Comparison of ENCODE assay signal across 24 cellular contexts in genomic region chr10:120578890-120579289, GRCh38.
"Had no signal": no experiment of that assay in that cellular context is flagged by ENCODE, and none has a peak within 500 bp of the region (broad histone marks: within the 10 kb centered on the region; RNA-seq: fewer than 3 reads in every experiment).

No MANE protein-coding gene starts in this region.

- H3K4me3 ChIP-seq: cardiac muscle cell had no signal

- H3K27ac Mint-ChIP-seq: activated B cell treated with CpG ODN at 0.5 μM for 24 hours; activated CD4-positive, alpha-beta memory T cell treated with anti-CD3 and anti-CD28 coated beads, Interleukin-2, amount 10 ng/mL, durations not matched to agents 7 days and 5 days; activated naive CD4-positive, alpha-beta T cell treated with anti-CD3 and anti-CD28 coated beads, Interleukin-2, amount 10 ng/mL, durations not matched to agents 7 days and 5 days; activated naive CD8-positive, alpha-beta T cell treated with anti-CD3 and anti-CD28 coated beads for 36 hours; activated T-helper 17 cell treated with anti-CD3 and anti-CD28 coated beads, Interleukin-2, amount 50 U/mL, for 72 hours; T-helper 17 cell had no signal

- H3K9me3 Mint-ChIP-seq: activated B cell treated with CpG ODN at 0.5 μM for 24 hours; activated naive CD4-positive, alpha-beta T cell treated with anti-CD3 and anti-CD28 coated beads, Interleukin-2, amount 10 ng/mL, durations not matched to agents 7 days and 5 days; activated naive CD8-positive, alpha-beta T cell treated with anti-CD3 and anti-CD28 coated beads for 36 hours had no signal

- H3K27ac ChIP-seq: brain microvascular endothelial cell, cardiac muscle cell had no signal

- H3K27me3 ChIP-seq: brain microvascular endothelial cell, cardiac muscle cell had no signal

- H3K4me3 Mint-ChIP-seq: activated B cell treated with CpG ODN at 0.5 μM for 24 hours; activated CD4-positive, alpha-beta memory T cell treated with anti-CD3 and anti-CD28 coated beads, Interleukin-2, amount 10 ng/mL, durations not matched to agents 7 days and 5 days; activated naive CD4-positive, alpha-beta T cell treated with anti-CD3 and anti-CD28 coated beads, Interleukin-2, amount 10 ng/mL, durations not matched to agents 7 days and 5 days; activated naive CD8-positive, alpha-beta T cell treated with anti-CD3 and anti-CD28 coated beads for 36 hours; activated T-helper 17 cell treated with anti-CD3 and anti-CD28 coated beads, Interleukin-2, amount 50 U/mL, for 72 hours; T-helper 17 cell had no signal

- H3K4me1 Mint-ChIP-seq: activated B cell treated with CpG ODN at 0.5 μM for 24 hours; activated CD4-positive, alpha-beta memory T cell treated with anti-CD3 and anti-CD28 coated beads, Interleukin-2, amount 10 ng/mL, durations not matched to agents 7 days and 5 days; activated naive CD4-positive, alpha-beta T cell treated with anti-CD3 and anti-CD28 coated beads, Interleukin-2, amount 10 ng/mL, durations not matched to agents 7 days and 5 days; activated naive CD8-positive, alpha-beta T cell treated with anti-CD3 and anti-CD28 coated beads for 36 hours; activated T-helper 17 cell treated with anti-CD3 and anti-CD28 coated beads, Interleukin-2, amount 50 U/mL, for 72 hours; T-helper 17 cell had no signal

- ATAC-seq: activated T-helper 17 cell treated with anti-CD3 and anti-CD28 coated beads, Interleukin-2, amount 50 U/mL, for 72 hours; T-helper 17 cell had no signal

- H3K27me3 Mint-ChIP-seq: activated B cell treated with CpG ODN at 0.5 μM for 24 hours; activated CD4-positive, alpha-beta memory T cell treated with anti-CD3 and anti-CD28 coated beads, Interleukin-2, amount 10 ng/mL, durations not matched to agents 7 days and 5 days; activated naive CD4-positive, alpha-beta T cell treated with anti-CD3 and anti-CD28 coated beads, Interleukin-2, amount 10 ng/mL, durations not matched to agents 7 days and 5 days; activated naive CD8-positive, alpha-beta T cell treated with anti-CD3 and anti-CD28 coated beads for 36 hours; T-helper 17 cell had no signal

- H3K36me3 Mint-ChIP-seq: activated naive CD4-positive, alpha-beta T cell treated with anti-CD3 and anti-CD28 coated beads, Interleukin-2, amount 10 ng/mL, durations not matched to agents 7 days and 5 days; activated naive CD8-positive, alpha-beta T cell treated with anti-CD3 and anti-CD28 coated beads for 36 hours had no signal

- H3K36me3 ChIP-seq: brain microvascular endothelial cell, cardiac muscle cell had no signal

- DNase-seq: activated B cell treated with CpG ODN at 0.5 μM for 24 hours; activated CD4-positive, alpha-beta memory T cell treated with anti-CD3 and anti-CD28 coated beads, Interleukin-2, amount 10 ng/mL, durations not matched to agents 7 days and 5 days; activated CD4-positive, alpha-beta T cell treated with anti-CD3 and anti-CD28 coated beads for 1 hour; activated CD4-positive, alpha-beta T cell treated with anti-CD3 and anti-CD28 coated beads, Interleukin-2, amount 50 U/mL, for 1 hour; activated gamma-delta T cell; activated naive CD4-positive, alpha-beta T cell treated with anti-CD3 and anti-CD28 coated beads, Interleukin-2, amount 10 ng/mL, durations not matched to agents 7 days and 5 days; activated naive CD8-positive, alpha-beta T cell treated with anti-CD3 and anti-CD28 coated beads for 36 hours; activated T-cell treated with anti-CD3 and anti-CD28 coated beads for 4 hours; activated T-cell treated with anti-CD3 and anti-CD28 coated beads, Interleukin-2, amount 50 U/mL, for 48 hours; brain microvascular endothelial cell; cerebellar nuclear complex; NCI-H1092; NCI-H1417; NCI-H1930; NCI-H2171; NCI-H2227 treated with DMSO at 0.1 percent for 48 hours; NCI-H446 treated with DMSO at 0.1 percent for 48 hours; NCI-H526; NCI-H774; SIG-M5; T-helper 17 cell; T-helper 9 cell had no signal
